ENCODE assay signal across 1 cellular context in genomic region chr1:46718727-46719622, GRCh38.
TF ChIP-seq lines count a peak whose summit lies in the region.

Gene EFCAB14, minus strand, starts transcription at chr1:46719114. Its CDS starts 1,027 bp downstream, at chr1:46718087.

TF ChIP-seq in HepG2, 621 proteins besides CTCF, POLR2A, EP300 and RAD21 (continued from another document and continues in another):
- TF ChIP-seq NRL (CRISPR knock-in tag; IDR thresholded peaks at IDR 0.05; ENCODE audit: borderline replicate concordance) (peak; percentile 57), NFIB (CRISPR knock-in tag; IDR thresholded peaks at IDR 0.05; ENCODE audit: borderline replicate concordance) (no peak), AGO1 (IDR thresholded peaks at IDR 0.05; ENCODE audit: low read depth, low read length, poor library complexity, severe bottlenecking) (peak; percentile 36), ZNF33A (CRISPR knock-in tag; IDR thresholded peaks at IDR 0.05; ENCODE audit: borderline replicate concordance) (no peak), CENPBD1 (CRISPR knock-in tag; IDR thresholded peaks at IDR 0.05; ENCODE audit: borderline replicate concordance, low read depth) (no peak), TBX3 (IDR thresholded peaks at IDR 0.05; ENCODE audit: borderline replicate concordance) (peak; percentile 12; the same call in 1 of the 2 replicates), ZBTB33 (CRISPR knock-in tag; IDR thresholded peaks at IDR 0.05) (no peak), RFX5 (IDR thresholded peaks at IDR 0.05; ENCODE audit: low read depth, low read length) (peak; percentile 77; the same call in 1 of the 2 replicates), SOX5 (CRISPR knock-in tag; IDR thresholded peaks at IDR 0.05; ENCODE audit: borderline replicate concordance) (no peak), RFXANK (CRISPR knock-in tag; IDR thresholded peaks at IDR 0.05) (no peak), TAF1 (CRISPR knock-in tag; IDR thresholded peaks at IDR 0.05) (peak; percentile 75), ZNF564 (CRISPR knock-in tag; IDR thresholded peaks at IDR 0.05) (peak; percentile 76; the same call in 1 of the 2 replicates), FOXA3 (CRISPR knock-in tag; IDR thresholded peaks at IDR 0.05) (peak; percentile 33; the same call in 1 of the 2 replicates), ELF3 (CRISPR knock-in tag; IDR thresholded peaks at IDR 0.05) (peak; percentile 82), TBP (CRISPR knock-in tag; IDR thresholded peaks at IDR 0.05) (no peak), ZBTB14 (CRISPR knock-in tag; IDR thresholded peaks at IDR 0.05) (no peak), ZNF652 (CRISPR knock-in tag; IDR thresholded peaks at IDR 0.05; ENCODE audit: borderline replicate concordance, low read depth) (0 out of 2 replicates have a peak, but pooled peaks have one; percentile 14), GABPA (IDR thresholded peaks at IDR 0.05; ENCODE audit: low read depth, low read length) (peak; percentile 58), GABPA (CRISPR knock-in tag; IDR thresholded peaks at IDR 0.05; ENCODE audit: low read depth) (peak; percentile 79), KMT2B (CRISPR knock-in tag; IDR thresholded peaks at IDR 0.05) (peak; percentile 88), KLF16 (CRISPR knock-in tag; IDR thresholded peaks at IDR 0.05) (peak in 1 of 2 experiments; percentile 72; a peak in 1 of 4 replicates), JARID2 (CRISPR knock-in tag; IDR thresholded peaks at IDR 0.05; ENCODE audit: insufficient replicate concordance) (no peak), ZSCAN20 (CRISPR knock-in tag; IDR thresholded peaks at IDR 0.05; ENCODE audit: borderline replicate concordance) (peak; percentile 25; the same call in 1 of the 2 replicates), BRD4 (CRISPR knock-in tag; IDR thresholded peaks at IDR 0.05) (no peak), ZFP62 (CRISPR knock-in tag; IDR thresholded peaks at IDR 0.05) (no peak), ZNF503 (CRISPR knock-in tag; IDR thresholded peaks at IDR 0.05) (no peak), ZNF501 (CRISPR knock-in tag; IDR thresholded peaks at IDR 0.05) (peak; percentile 81), SP5 (CRISPR knock-in tag; IDR thresholded peaks at IDR 0.05; ENCODE audit: borderline replicate concordance, low read depth) (peak; percentile 52; the same call in 1 of the 2 replicates), SSRP1 (CRISPR knock-in tag; IDR thresholded peaks at IDR 0.05) (no peak), GATAD2A (CRISPR knock-in tag; IDR thresholded peaks at IDR 0.05) (no peak), TCF7 (IDR thresholded peaks at IDR 0.05; ENCODE audit: low read depth) (no peak), IRX3 (CRISPR knock-in tag; IDR thresholded peaks at IDR 0.05; ENCODE audit: borderline replicate concordance, low read depth) (no peak), PAF1 (CRISPR knock-in tag; IDR thresholded peaks at IDR 0.05) (no peak), THAP11 (CRISPR knock-in tag; IDR thresholded peaks at IDR 0.05) (peak; percentile 88), ZNF572 (CRISPR knock-in tag; IDR thresholded peaks at IDR 0.05) (no peak), ZNF34 (CRISPR knock-in tag; IDR thresholded peaks at IDR 0.05; ENCODE audit: borderline replicate concordance) (no peak), HDAC1 (CRISPR knock-in tag; IDR thresholded peaks at IDR 0.05) (peak; percentile 83), DBP (CRISPR knock-in tag; IDR thresholded peaks at IDR 0.05; ENCODE audit: not compliant biosample characterization) (no peak), TGIF2 (CRISPR knock-in tag; IDR thresholded peaks at IDR 0.05) (peak; percentile 74; the same call in 1 of the 2 replicates), TBL1XR1 (IDR thresholded peaks at IDR 0.05; ENCODE audit: borderline replicate concordance, low read length, partially characterized antibody) (no peak), SMAD3 (CRISPR knock-in tag; IDR thresholded peaks at IDR 0.05) (peak; percentile 62; the same call in 1 of the 2 replicates), IRF1 (CRISPR knock-in tag; IDR thresholded peaks at IDR 0.05; ENCODE audit: low read depth) (no peak), ZFP91 (CRISPR knock-in tag; IDR thresholded peaks at IDR 0.05; ENCODE audit: borderline replicate concordance) (peak; percentile 100)
- TF ChIP-seq, protein P1, sequence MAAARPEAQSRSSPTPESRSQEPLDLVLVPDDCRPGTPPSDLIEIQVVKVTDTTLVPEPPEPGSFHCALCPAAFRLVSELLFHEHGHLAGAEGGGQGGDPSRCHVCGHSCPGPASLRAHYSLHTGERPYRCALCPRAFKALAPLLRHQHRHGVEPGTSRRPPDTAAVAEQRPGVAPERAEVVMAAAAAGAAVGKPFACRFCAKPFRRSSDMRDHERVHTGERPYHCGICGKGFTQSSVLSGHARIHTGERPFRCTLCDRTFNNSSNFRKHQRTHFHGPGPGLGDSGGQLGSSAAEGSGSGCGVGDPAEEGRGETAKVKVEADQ (CRISPR knock-in tag; IDR thresholded peaks at IDR 0.05; ENCODE audit: borderline replicate concordance) = no peak; the same call in 1 of the 2 replicates
- TF ChIP-seq, protein P2, sequence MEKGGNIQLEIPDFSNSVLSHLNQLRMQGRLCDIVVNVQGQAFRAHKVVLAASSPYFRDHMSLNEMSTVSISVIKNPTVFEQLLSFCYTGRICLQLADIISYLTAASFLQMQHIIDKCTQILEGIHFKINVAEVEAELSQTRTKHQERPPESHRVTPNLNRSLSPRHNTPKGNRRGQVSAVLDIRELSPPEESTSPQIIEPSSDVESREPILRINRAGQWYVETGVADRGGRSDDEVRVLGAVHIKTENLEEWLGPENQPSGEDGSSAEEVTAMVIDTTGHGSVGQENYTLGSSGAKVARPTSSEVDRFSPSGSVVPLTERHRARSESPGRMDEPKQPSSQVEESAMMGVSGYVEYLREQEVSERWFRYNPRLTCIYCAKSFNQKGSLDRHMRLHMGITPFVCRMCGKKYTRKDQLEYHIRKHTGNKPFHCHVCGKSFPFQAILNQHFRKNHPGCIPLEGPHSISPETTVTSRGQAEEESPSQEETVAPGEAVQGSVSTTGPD (CRISPR knock-in tag; IDR thresholded peaks at IDR 0.05) = no peak
- TF ChIP-seq, protein P3, sequence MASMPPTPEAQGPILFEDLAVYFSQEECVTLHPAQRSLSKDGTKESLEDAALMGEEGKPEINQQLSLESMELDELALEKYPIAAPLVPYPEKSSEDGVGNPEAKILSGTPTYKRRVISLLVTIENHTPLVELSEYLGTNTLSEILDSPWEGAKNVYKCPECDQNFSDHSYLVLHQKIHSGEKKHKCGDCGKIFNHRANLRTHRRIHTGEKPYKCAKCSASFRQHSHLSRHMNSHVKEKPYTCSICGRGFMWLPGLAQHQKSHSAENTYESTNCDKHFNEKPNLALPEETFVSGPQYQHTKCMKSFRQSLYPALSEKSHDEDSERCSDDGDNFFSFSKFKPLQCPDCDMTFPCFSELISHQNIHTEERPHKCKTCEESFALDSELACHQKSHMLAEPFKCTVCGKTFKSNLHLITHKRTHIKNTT (CRISPR knock-in tag; IDR thresholded peaks at IDR 0.05) = no peak
- TF ChIP-seq, protein P4, sequence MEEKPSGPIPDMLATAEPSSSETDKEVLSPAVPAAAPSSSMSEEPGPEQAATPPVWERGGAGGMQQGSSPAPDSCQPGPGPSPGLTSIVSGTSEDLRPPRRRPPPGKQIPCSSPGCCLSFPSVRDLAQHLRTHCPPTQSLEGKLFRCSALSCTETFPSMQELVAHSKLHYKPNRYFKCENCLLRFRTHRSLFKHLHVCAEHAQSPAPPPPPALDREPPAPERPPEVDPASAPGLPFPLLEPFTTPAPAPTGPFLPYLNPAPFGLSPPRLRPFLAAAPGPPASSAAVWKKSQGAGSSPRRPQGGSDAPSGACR (CRISPR knock-in tag; IDR thresholded peaks at IDR 0.05) = no peak
- TF ChIP-seq, protein P5, sequence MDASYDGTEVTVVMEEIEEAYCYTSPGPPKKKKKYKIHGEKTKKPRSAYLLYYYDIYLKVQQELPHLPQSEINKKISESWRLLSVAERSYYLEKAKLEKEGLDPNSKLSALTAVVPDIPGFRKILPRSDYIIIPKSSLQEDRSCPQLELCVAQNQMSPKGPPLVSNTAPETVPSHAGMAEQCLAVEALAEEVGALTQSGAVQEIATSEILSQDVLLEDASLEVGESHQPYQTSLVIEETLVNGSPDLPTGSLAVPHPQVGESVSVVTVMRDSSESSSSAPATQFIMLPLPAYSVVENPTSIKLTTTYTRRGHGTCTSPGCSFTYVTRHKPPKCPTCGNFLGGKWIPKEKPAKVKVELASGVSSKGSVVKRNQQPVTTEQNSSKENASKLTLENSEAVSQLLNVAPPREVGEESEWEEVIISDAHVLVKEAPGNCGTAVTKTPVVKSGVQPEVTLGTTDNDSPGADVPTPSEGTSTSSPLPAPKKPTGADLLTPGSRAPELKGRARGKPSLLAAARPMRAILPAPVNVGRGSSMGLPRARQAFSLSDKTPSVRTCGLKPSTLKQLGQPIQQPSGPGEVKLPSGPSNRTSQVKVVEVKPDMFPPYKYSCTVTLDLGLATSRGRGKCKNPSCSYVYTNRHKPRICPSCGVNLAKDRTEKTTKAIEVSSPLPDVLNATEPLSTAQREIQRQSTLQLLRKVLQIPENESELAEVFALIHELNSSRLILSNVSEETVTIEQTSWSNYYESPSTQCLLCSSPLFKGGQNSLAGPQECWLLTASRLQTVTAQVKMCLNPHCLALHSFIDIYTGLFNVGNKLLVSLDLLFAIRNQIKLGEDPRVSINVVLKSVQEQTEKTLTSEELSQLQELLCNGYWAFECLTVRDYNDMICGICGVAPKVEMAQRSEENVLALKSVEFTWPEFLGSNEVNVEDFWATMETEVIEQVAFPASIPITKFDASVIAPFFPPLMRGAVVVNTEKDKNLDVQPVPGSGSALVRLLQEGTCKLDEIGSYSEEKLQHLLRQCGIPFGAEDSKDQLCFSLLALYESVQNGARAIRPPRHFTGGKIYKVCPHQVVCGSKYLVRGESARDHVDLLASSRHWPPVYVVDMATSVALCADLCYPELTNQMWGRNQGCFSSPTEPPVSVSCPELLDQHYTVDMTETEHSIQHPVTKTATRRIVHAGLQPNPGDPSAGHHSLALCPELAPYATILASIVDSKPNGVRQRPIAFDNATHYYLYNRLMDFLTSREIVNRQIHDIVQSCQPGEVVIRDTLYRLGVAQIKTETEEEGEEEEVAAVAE (CRISPR knock-in tag; IDR thresholded peaks at IDR 0.05; ENCODE audit: borderline replicate concordance) = peak; percentile 100
